10 cellular contexts compared by ENCODE assay signal in the genomic region with DNA sequence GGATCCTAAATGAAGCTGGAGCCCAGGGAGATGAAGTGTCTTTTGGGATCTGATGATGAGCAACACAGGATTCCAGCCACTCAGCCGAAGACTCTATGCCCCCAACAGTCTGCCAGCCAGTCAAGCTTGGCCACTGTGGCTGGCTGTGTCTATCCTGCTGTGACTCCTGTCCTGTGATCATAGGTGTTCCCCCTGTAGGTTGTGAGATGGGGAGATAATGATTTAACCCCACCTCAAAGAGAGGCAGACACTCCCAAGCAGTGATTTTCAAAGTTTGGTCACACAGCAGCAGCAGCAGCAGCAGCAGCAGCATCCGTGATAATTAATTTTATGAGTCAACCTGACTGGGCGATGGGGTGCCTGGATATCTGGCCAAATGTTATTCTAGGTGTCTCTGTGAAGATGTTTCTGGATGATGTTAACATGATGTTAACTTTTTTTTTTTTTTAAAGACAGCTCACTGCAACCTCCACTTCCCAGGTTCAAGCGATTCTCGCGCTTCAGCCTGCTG. TPM values are rescaled to one million over a fixed set of nuclear protein-coding genes. Genes with fewer than 3 reads are reported as not detected.
A peak's percentile ranks its signal among the peaks of the same experiment; 100 is the strongest.
DNase-seq lines count a peak whose midpoint lies in the region; ATAC-seq and TF ChIP-seq lines count a peak whose summit lies in the region.
"Had no signal": no experiment of that assay in that cellular context is flagged by ENCODE, and none has a peak within 500 bp of the region (broad histone marks: within the 10 kb centered on the region; RNA-seq: fewer than 3 reads in every experiment).

No MANE protein-coding gene starts in this region.

- CTCF ChIA-PET in activated CD8-positive, alpha-beta T cell treated with anti-CD3 and anti-CD28 coated beads, Interleukin-2, amount 10 ng/mL, durations not matched to agents 7 days and 5 days (lab: Charles Lee): interaction anchor here (0.6 to 8.6 kb wide), 3 partner anchors 13 to 217 kb away, joined by 3 to 82 read pairs (median 10); partner anchors contain the start of gene RHOB

- H3K4me1 Mint-ChIP-seq in activated CD8-positive, alpha-beta T cell treated with anti-CD3 and anti-CD28 coated beads, Interleukin-2, amount 10 ng/mL, durations not matched to agents 7 days and 5 days (ENCODE audit: low read depth): peaks cover 19% of the 10 kb centered on the region
- H3K4me1 Mint-ChIP-seq in naive thymus-derived CD8-positive, alpha-beta T cell: peaks cover 14 to 61% (median 23%) of the 10 kb centered on the region in 4 donors

- WGBS in tibial nerve, 2 donors: 85 to 92% methylated on average over 6 of the region's 6 CpGs

- peak overlapping the region; percentile 42 for H3K4me3 ChIP-seq in DOHH2 (ENCODE audit: low read length)
- H3K4me3 ChIP-seq in tibial nerve: no peak overlapping the region
- no peak overlapping the region for H3K4me3 ChIP-seq in BE2C (ENCODE audit: low read depth, low read length)

- no peak for TF ChIP-seq CTCF in DOHH2 (IDR thresholded peaks at IDR 0.05; ENCODE audit: low read depth, low read length, poor library complexity, severe bottlenecking)
- no peak for TF ChIP-seq CTCF in tibial nerve (IDR thresholded peaks at IDR 0.05)
- no peak for TF ChIP-seq CTCF in BE2C (IDR thresholded peaks at IDR 0.05; ENCODE audit: low read depth, low read length)

- H3K27ac ChIP-seq in DOHH2 (ENCODE audit: low read depth, low read length): 0 out of 2 replicates have a peak overlapping the region, but pooled peaks have one; percentile 21
- peak overlapping the region in 2 of 4 donors; percentile 60 to 82 for H3K27ac ChIP-seq in tibial nerve

- peaks cover 6% of the 10 kb centered on the region for H3K27me3 Mint-ChIP-seq in activated CD8-positive, alpha-beta T cell treated with anti-CD3 and anti-CD28 coated beads, Interleukin-2, amount 10 ng/mL, durations not matched to agents 7 days and 5 days (ENCODE audit: low read depth)
- H3K27me3 Mint-ChIP-seq in naive thymus-derived CD8-positive, alpha-beta T cell: peaks cover 0 to 1% (median 0%) of the 10 kb centered on the region in 5 donors

- H4K20me1 ChIP-seq in DOHH2 (ENCODE audit: control insufficient read depth, insufficient read depth, low read depth, low read length): no peaks in the 10 kb centered on the region

- POLR2A ChIA-PET in activated CD8-positive, alpha-beta T cell treated with anti-CD3 and anti-CD28 coated beads, Interleukin-2, amount 10 ng/mL, durations not matched to agents 7 days and 5 days (lab: Charles Lee): interaction anchor here (0.6 kb wide), 1 partner anchor 447 kb away, joined by 4 read pairs; no protein-coding TSS in a partner anchor
- POLR2A ChIA-PET in naive thymus-derived CD8-positive, alpha-beta T cell (lab: Charles Lee): interaction anchor here (0.8 kb wide), 1 partner anchor 74 kb away, joined by 4 read pairs; no protein-coding TSS in a partner anchor

- H3K9me3 Mint-ChIP-seq in activated CD8-positive, alpha-beta T cell treated with anti-CD3 and anti-CD28 coated beads, Interleukin-2, amount 10 ng/mL, durations not matched to agents 7 days and 5 days (ENCODE audit: insufficient read depth): no peaks in the 10 kb centered on the region
- no peaks in the 10 kb centered on the region for H3K9me3 Mint-ChIP-seq in naive thymus-derived CD8-positive, alpha-beta T cell

- no peak overlapping the region for H3K4me3 Mint-ChIP-seq in activated CD8-positive, alpha-beta T cell treated with anti-CD3 and anti-CD28 coated beads, Interleukin-2, amount 10 ng/mL, durations not matched to agents 7 days and 5 days
- H3K4me3 Mint-ChIP-seq in naive thymus-derived CD8-positive, alpha-beta T cell: peak overlapping the region in 4 of 10 donors; percentile 31 to 70 (median 52)
- H3K4me3 Mint-ChIP-seq: brain had no signal

- H3K4me1 ChIP-seq in DOHH2 (ENCODE audit: control insufficient read depth, low read length): peaks cover 26% of the 10 kb centered on the region
- peaks cover 0 to 67% (median 34%) of the 10 kb centered on the region in 4 donors for H3K4me1 ChIP-seq in tibial nerve
- H3K4me1 ChIP-seq in BE2C: peaks cover 10% of the 10 kb centered on the region

- peak overlapping the region; percentile 57 for H3K4me2 ChIP-seq in DOHH2 (ENCODE audit: low read length)

- H3K9me3 ChIP-seq in DOHH2 (ENCODE audit: control insufficient read depth, insufficient read depth, low read length) (no peaks in the 10 kb centered on the region), tibial nerve (no peaks in the 10 kb centered on the region), BE2C (no peaks in the 10 kb centered on the region)

- peak overlapping the region; percentile 31 for H3K27ac Mint-ChIP-seq in activated CD8-positive, alpha-beta T cell treated with anti-CD3 and anti-CD28 coated beads, Interleukin-2, amount 10 ng/mL, durations not matched to agents 7 days and 5 days
- H3K27ac Mint-ChIP-seq in naive thymus-derived CD8-positive, alpha-beta T cell: peak overlapping the region in 9 of 10 donors; percentile 26 to 91 (median 66)
- H3K27ac Mint-ChIP-seq: brain had no signal

- no peaks in the 10 kb centered on the region for H3K9me2 ChIP-seq in DOHH2 (replicated peaks; ENCODE audit: control insufficient read depth, low read length)

- H3F3A ChIP-seq in DOHH2 (ENCODE audit: control insufficient read depth, insufficient read depth): no peaks in the 10 kb centered on the region

- ATAC-seq in HG02610 (IDR thresholded peaks at IDR 0.05; ENCODE audit: unreplicated experiment): peak; percentile 24
- no peak for ATAC-seq in activated CD8-positive, alpha-beta T cell treated with anti-CD3 and anti-CD28 coated beads, Interleukin-2, amount 10 ng/mL, durations not matched to agents 7 days and 5 days
- peak in 1 of 2 donors; percentile 39 for ATAC-seq in naive thymus-derived CD8-positive, alpha-beta T cell

- H3K79me2 ChIP-seq in DOHH2 (ENCODE audit: control insufficient read depth, low read length): no peaks in the 10 kb centered on the region

- H3K36me3 ChIP-seq in DOHH2 (ENCODE audit: control insufficient read depth, low read length): no peaks in the 10 kb centered on the region
- no peaks in the 10 kb centered on the region for H3K36me3 ChIP-seq in tibial nerve
- H3K36me3 ChIP-seq in BE2C: no peaks in the 10 kb centered on the region

- no peak for DNase-seq in activated CD8-positive, alpha-beta T cell treated with anti-CD3 and anti-CD28 coated beads, Interleukin-2, amount 10 ng/mL, durations not matched to agents 7 days and 5 days
- no peak for DNase-seq in naive thymus-derived CD8-positive, alpha-beta T cell
- DNase-seq in tibial nerve (ENCODE audit: low spot score in 2 of 2) (no peak), cerebellar nuclear complex (lab: John Stamatoyannopoulos, UW) (no peak), NCI-H2081 (lab: John Stamatoyannopoulos, UW) (no peak), BE2C (no peak)
- DNase-seq: NCI-H1694 treated with DMSO at 0.1 percent for 48 hours had no signal

- no peak for TF ChIP-seq EP300 in tibial nerve (IDR thresholded peaks at IDR 0.05)

- TF ChIP-seq POLR2A in tibial nerve (IDR thresholded peaks at IDR 0.05): no peak

- H3K27me3 ChIP-seq in DOHH2 (ENCODE audit: control insufficient read depth, low read length) (no peaks in the 10 kb centered on the region), tibial nerve (no peaks in the 10 kb centered on the region), BE2C (no peaks in the 10 kb centered on the region)

- H3K36me3 Mint-ChIP-seq in activated CD8-positive, alpha-beta T cell treated with anti-CD3 and anti-CD28 coated beads, Interleukin-2, amount 10 ng/mL, durations not matched to agents 7 days and 5 days (ENCODE audit: low read depth): no peaks in the 10 kb centered on the region
- no peaks in the 10 kb centered on the region for H3K36me3 Mint-ChIP-seq in naive thymus-derived CD8-positive, alpha-beta T cell
- H3K36me3 Mint-ChIP-seq: brain had no signal

RNA-seq across cellular contexts. Expression of gene RHOB, which starts 21.4 kb away (rescaled TPM):
- 1 to 10 TPM; 1.2 to 1.3 TPM for total RNA-seq in activated CD8-positive, alpha-beta T cell treated with anti-CD3 and anti-CD28 coated beads, Interleukin-2, amount 10 ng/mL, durations not matched to agents 7 days and 5 days
- 10 to 100 TPM; 21.0 to 21.5 TPM for total RNA-seq in naive thymus-derived CD8-positive, alpha-beta T cell
- 1 to 10 TPM; 1.3 to 2.0 (median 1.6) TPM for polyA plus RNA-seq in naive thymus-derived CD8-positive, alpha-beta T cell
- total RNA-seq in tibial nerve: 1,000 to 10,000 TPM; 1,356 to 1,875 (median 1,699) TPM
- 278 TPM for polyA plus RNA-seq in BE2C (2012; ENCODE audit: insufficient read depth, insufficient read length, low read depth)

Comparison
In these comparisons a context has a peak if more than half of its experiments do, and no peak if none do; other contexts are left out.
1. RNA of gene RHOB, which starts 21.4 kb away (total RNA-seq): 1,356 to 1,875 TPM in tibial nerve; 21.0 to 21.5 TPM in naive thymus-derived CD8-positive, alpha-beta T cell and 1.2 to 1.3 TPM in activated CD8-positive, alpha-beta T cell treated with anti-CD3 and anti-CD28 coated beads, Interleukin-2, amount 10 ng/mL, durations not matched to agents 7 days and 5 days; every median in the first group is over 10 times any median in the second.